ENCODE assay signal across 8 cellular contexts in genomic region chr10:101291254-101292193, GRCh38.
A peak's percentile ranks its signal among the peaks of the same experiment; 100 is the strongest.
DNase-seq lines count a peak whose midpoint lies in the region; ATAC-seq and TF ChIP-seq lines count a peak whose summit lies in the region.

No MANE protein-coding gene starts in this region.

- ATAC-seq in left lobe of liver (peak; percentile 63), HG02840 (IDR thresholded peaks at IDR 0.05; ENCODE audit: low FRiP score, unreplicated experiment) (no peak), GM21526 (IDR thresholded peaks at IDR 0.05; ENCODE audit: low FRiP score, unreplicated experiment) (no peak)

- H3K4me3 ChIP-seq in WI38 (ENCODE audit: low read depth, low read length) (peak overlapping the region; percentile 53), cardiac fibroblast (replicated peaks in 1 of 2; ENCODE audit: low read depth in 2 of 2, low read length in 2 of 2) (peak overlapping the region; percentile 44 to 46)

- peak; percentile 83 for DNase-seq in GM10266 (ENCODE audit: extremely low spot score)
- DNase-seq in NCI-H1694 treated with DMSO at 0.1 percent for 48 hours (lab: John Stamatoyannopoulos, UW): peak; percentile 69
- peak; percentile 16 to 32 for DNase-seq in cardiac fibroblast (ENCODE audit: low read depth in 2 of 2)
- DNase-seq in left lobe of liver (ENCODE audit: low spot score): no peak
- peak; percentile 9 to 52 (median 25) for DNase-seq in stimulated activated CD4-positive, alpha-beta T cell treated with anti-CD3 and anti-CD28 coated beads, TNF-alpha, amount 100 ng/mL, for 24 hours (ENCODE audit: low read depth in 3 of 3)

- TF ChIP-seq CTCF in GM10266 (IDR thresholded peaks at IDR 0.05; ENCODE audit: control insufficient read depth, insufficient read depth, low read depth, missing control alignments) (peak; percentile 55), WI38 (IDR thresholded peaks at IDR 0.05; ENCODE audit: low read depth, low read length) (peak; percentile 62), cardiac fibroblast (IDR thresholded peaks at IDR 0.05; ENCODE audit: low read depth, low read length) (peak; percentile 67)
